10 cellular contexts compared by ENCODE assay signal in the genomic region with DNA sequence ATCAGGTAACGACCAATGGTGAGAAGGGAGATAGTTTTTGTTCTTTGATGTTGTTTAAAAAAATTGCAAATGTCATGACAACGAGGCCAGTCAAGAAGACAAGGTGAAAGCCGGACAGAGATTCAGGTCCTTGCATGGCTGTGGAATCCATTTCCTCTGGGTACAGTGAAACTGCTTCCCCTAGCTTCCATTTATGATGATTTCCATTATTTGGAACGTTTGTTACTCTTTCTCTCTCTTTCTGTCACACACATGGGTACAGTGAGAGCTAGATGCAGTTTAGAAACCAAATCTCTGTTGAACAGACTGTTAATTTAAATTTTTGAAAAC. TPM values are rescaled to one million over a fixed set of nuclear protein-coding genes. Genes with fewer than 3 reads are reported as not detected.
DNase-seq lines count a peak whose midpoint lies in the region; ATAC-seq and TF ChIP-seq lines count a peak whose summit lies in the region.
"Had no signal": no experiment of that assay in that cellular context is flagged by ENCODE, and none has a peak within 500 bp of the region (broad histone marks: within the 10 kb centered on the region; RNA-seq: fewer than 3 reads in every experiment).

No MANE protein-coding gene starts in this region.

- no peak overlapping the region for H2AK5ac ChIP-seq in mesenchymal stem cell (ENCODE audit: low read length, severe bottlenecking)

- no peaks in the 10 kb centered on the region for H3K27me3 Mint-ChIP-seq in brain

- H3K9me3 Mint-ChIP-seq in brain, result peaks cover 0 to 6% (median 3%) of the 10 kb centered on the region in 5 experiments

- no peak overlapping the region for H3K4me3 ChIP-seq in mesenchymal stem cell (ENCODE audit: insufficient read depth in 1 of 2, low read depth in 1 of 2, low read length in 2 of 2)
- peak overlapping the region in 3 of 4 donors; percentile 5 to 50 (median 8) for H3K4me3 ChIP-seq in transverse colon

- H2BK12ac ChIP-seq in mesenchymal stem cell (ENCODE audit: low read length in 2 of 2), result no peak overlapping the region

- peaks cover 62% of the 10 kb centered on the region for H3K4me1 Mint-ChIP-seq in brain

- H3K23ac ChIP-seq in mesenchymal stem cell (ENCODE audit: low read length in 2 of 2), result no peak overlapping the region

- H2BK5ac ChIP-seq in mesenchymal stem cell (ENCODE audit: low read depth, low read length, poor library complexity, severe bottlenecking), result no peak overlapping the region

- H3K9me3 ChIP-seq in mesenchymal stem cell (ENCODE audit: control insufficient read depth, low read length) (no peaks in the 10 kb centered on the region), transverse colon (no peaks in the 10 kb centered on the region)

- no peak for TF ChIP-seq CTCF in brain (conservative IDR thresholded peaks at IDR 0.05)
- no peak for TF ChIP-seq CTCF in transverse colon (IDR thresholded peaks at IDR 0.05)

- no peaks in the 10 kb centered on the region for H3K36me3 ChIP-seq in mesenchymal stem cell (ENCODE audit: control insufficient read depth in 1 of 2, insufficient read depth in 2 of 2, low read depth in 1 of 2, low read length in 2 of 2)
- H3K36me3 ChIP-seq in transverse colon, result no peaks in the 10 kb centered on the region

- H4K91ac ChIP-seq in mesenchymal stem cell (ENCODE audit: low read length), result no peak overlapping the region

- no peak for TF ChIP-seq EP300 in transverse colon (IDR thresholded peaks at IDR 0.05; ENCODE audit: low read depth)

- DNase-seq in NCI-H82 (lab: John Stamatoyannopoulos, UW), result peak; percentile 66
- DNase-seq in NCI-H82 treated with DMSO at 0.1 percent for 48 hours (lab: John Stamatoyannopoulos, UW; ENCODE audit: unreplicated experiment), result no peak
- DNase-seq in mesenchymal stem cell, result no peak
- DNase-seq in transverse colon, result no peak
- DNase-seq in SIG-M5 (lab: John Stamatoyannopoulos, UW), result no peak
- DNase-seq in NAMALWA (ENCODE audit: low spot score), result no peak
- DNase-seq: activated effector memory CD4-positive, alpha-beta T cell treated with Interleukin-2 at 50 U/mL for 16 hours; T-helper 2 cell had no signal

- H3K27me3 ChIP-seq in mesenchymal stem cell (ENCODE audit: control insufficient read depth in 1 of 2, insufficient read depth in 1 of 2, low read length in 2 of 2), result peaks cover 0 to 9% of the 10 kb centered on the region in 2 experiments
- no peaks in the 10 kb centered on the region for H3K27me3 ChIP-seq in transverse colon

- no peak for TF ChIP-seq POLR2A in transverse colon (IDR thresholded peaks at IDR 0.05)

- no peak overlapping the region for H4K8ac ChIP-seq in mesenchymal stem cell (ENCODE audit: low read length)

- peaks cover 18% of the 10 kb centered on the region for H3K36me3 Mint-ChIP-seq in brain

- no peak overlapping the region for H3K9ac ChIP-seq in mesenchymal stem cell (ENCODE audit: low read length)

- H3K14ac ChIP-seq in mesenchymal stem cell (ENCODE audit: low read length in 2 of 2), result no peak overlapping the region

- no peak overlapping the region for H2BK120ac ChIP-seq in mesenchymal stem cell (ENCODE audit: low read depth, low read length)

- H3K4me1 ChIP-seq in mesenchymal stem cell (ENCODE audit: control insufficient read depth, insufficient read depth, low read depth, low read length), result peaks cover 4% of the 10 kb centered on the region
- H3K4me1 ChIP-seq in transverse colon, result peaks cover 5 to 56% (median 38%) of the 10 kb centered on the region in 4 donors

- intact Hi-C loops in transverse colon (cut with DNase I; ENCODE audit: low total_unique reads), result no loop called here

- H3K27ac ChIP-seq in mesenchymal stem cell (ENCODE audit: low read length, poor library complexity, severe bottlenecking), result peak overlapping the region; percentile 71
- H3K27ac ChIP-seq in transverse colon, result peak overlapping the region; percentile 85 to 87 (median 86)

- no peak overlapping the region for H3K4me2 ChIP-seq in mesenchymal stem cell (ENCODE audit: low read length, poor library complexity, severe bottlenecking)

- no peaks in the 10 kb centered on the region for H3K79me1 ChIP-seq in mesenchymal stem cell (replicated peaks; ENCODE audit: low read length, poor library complexity, severe bottlenecking)

- H2BK15ac ChIP-seq in mesenchymal stem cell (ENCODE audit: low read depth, poor library complexity, severe bottlenecking), result no peak overlapping the region

- H3K4ac ChIP-seq in mesenchymal stem cell (ENCODE audit: low read depth in 1 of 2, low read length in 2 of 2), result no peak overlapping the region

- peak overlapping the region; percentile 85 to 90 (median 89) for H3K4me3 Mint-ChIP-seq in brain

- no peak overlapping the region for H2AFZ ChIP-seq in mesenchymal stem cell (ENCODE audit: low read depth, low read length)

- no peak for ATAC-seq in GM21576 (IDR thresholded peaks at IDR 0.05; ENCODE audit: unreplicated experiment)

- in situ Hi-C loops in transverse colon (cut with MboI; ENCODE audit: low pct_ligation_motif_present in 1 of 4, low pct_unique_long_range_greater_than_20kb in 1 of 4, low sequenced_read_pairs in 3 of 4), result no loop called here

- 29% methylated on average over 3 of the region's 4 CpGs for WGBS in mesenchymal stem cell
- 8 to 15% methylated on average over 4 of the region's 4 CpGs for WGBS in transverse colon (ENCODE audit: low coverage in 1 of 2), 2 donors

- peak overlapping the region; percentile 99 to 100 (median 100) for H3K27ac Mint-ChIP-seq in brain

- no peak overlapping the region for H3K18ac ChIP-seq in mesenchymal stem cell (ENCODE audit: low read depth in 1 of 2, low read length in 2 of 2)

RNA-seq across cellular contexts. Expression of a gene that starts 23.6 kb away (rescaled TPM):
- 194 TPM for polyA plus RNA-seq in brain (ENCODE audit: insufficient read depth, low read depth, low replicate concordance)
- 0.37 TPM for polyA plus RNA-seq in mesenchymal stem cell (2013, experiment 1 of 2)
- 0.38 TPM for polyA plus RNA-seq in mesenchymal stem cell (2013, experiment 2 of 2)
- 100 to 1,000 TPM; 238 to 988 (median 646) TPM for total RNA-seq in transverse colon

RNA-seq across cellular contexts. Expression of a gene that starts 57.4 kb away (rescaled TPM):
- 28.2 TPM for polyA plus RNA-seq in brain (ENCODE audit: insufficient read depth, low read depth, low replicate concordance)
- polyA plus RNA-seq in mesenchymal stem cell (2013, experiment 1 of 2), result 7.3 TPM
- 7.8 TPM for polyA plus RNA-seq in mesenchymal stem cell (2013, experiment 2 of 2)
- total RNA-seq in transverse colon, result 10 to 100 TPM in 1 of 4 donors, 1 to 10 TPM in 3; 3.0 to 10.8 (median 5.0) TPM

Comparison
In these comparisons a context has a peak if more than half of its experiments do, and no peak if none do; other contexts are left out.
1. H3K4me3 ChIP-seq: peak in transverse colon (3 of 4); none in mesenchymal stem cell (0 of 2).